In the genomic region with DNA sequence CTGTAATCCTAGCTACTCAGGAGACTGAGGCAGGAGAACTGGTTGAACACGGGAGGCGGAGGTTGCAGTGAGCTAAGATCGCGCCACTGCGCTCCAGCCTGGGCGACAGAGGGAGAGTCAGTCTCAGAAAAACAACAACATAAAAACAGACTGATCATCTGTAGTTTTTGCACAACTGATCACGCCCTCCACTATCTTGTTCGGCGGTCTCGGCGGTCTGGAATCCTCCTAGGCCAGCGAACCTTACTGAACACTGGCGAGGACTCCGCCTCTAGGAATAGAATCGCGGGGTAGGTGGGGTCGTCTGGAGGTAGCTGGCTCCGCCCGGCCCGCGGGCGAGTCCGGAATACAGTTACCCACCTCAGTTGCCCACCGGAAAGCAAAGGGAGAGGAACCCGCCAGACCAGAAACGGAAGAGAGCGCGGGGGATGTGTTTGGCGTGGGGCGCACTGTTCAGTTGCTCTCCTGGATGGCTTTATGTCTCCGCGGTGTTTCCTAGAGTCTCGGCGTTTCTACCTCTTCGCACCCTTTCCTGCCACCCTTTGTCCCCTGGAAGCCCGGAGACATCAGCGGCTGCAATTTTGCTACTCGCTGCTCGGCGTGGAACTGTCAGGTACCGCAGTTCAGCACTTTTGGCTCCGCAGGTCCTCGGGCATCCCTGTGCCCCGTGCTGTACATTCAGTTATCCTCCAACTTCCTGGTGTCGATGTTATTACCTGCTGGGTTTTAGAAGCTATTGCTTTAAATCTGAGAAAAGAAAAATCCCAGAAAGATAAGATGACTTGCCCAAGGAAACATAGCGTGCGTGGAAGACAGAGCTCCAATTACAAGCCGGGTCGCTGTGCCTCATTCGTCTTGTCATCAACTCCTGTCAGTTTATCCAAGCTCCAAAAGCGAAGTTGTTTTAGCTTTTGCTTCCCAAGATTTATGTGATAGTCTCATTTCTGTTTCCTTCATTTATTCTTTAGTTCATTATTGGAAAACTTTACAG, we compare ENCODE assay signal across 8 cellular contexts. TPM values are rescaled to one million over a fixed set of nuclear protein-coding genes. Genes with fewer than 3 reads are reported as not detected.
DNase-seq lines count a peak whose midpoint lies in the region; ATAC-seq and TF ChIP-seq lines count a peak whose summit lies in the region.

No MANE protein-coding gene starts in this region.

- peaks cover 20 to 55% (median 38%) of the 10 kb centered on the region in 4 donors for H3K4me1 Mint-ChIP-seq in CD4-positive, alpha-beta memory T cell

- peak; percentile 97 for ATAC-seq in GM19452 (IDR thresholded peaks at IDR 0.05; ENCODE audit: unreplicated experiment)
- ATAC-seq in HG03571 (IDR thresholded peaks at IDR 0.05; ENCODE audit: unreplicated experiment) = peak; percentile 96
- peak; percentile 99 for ATAC-seq in lower lobe of right lung

- peaks cover 0 to 2% (median 0%) of the 10 kb centered on the region in 8 donors for H3K9me3 Mint-ChIP-seq in CD4-positive, alpha-beta memory T cell

- CTCF ChIA-PET in CD4-positive, alpha-beta memory T cell (lab: Charles Lee; ENCODE audit: partially characterized antibody) = interaction anchor here (0.6 to 3.4 kb wide), 7 partner anchors 9 to 796 kb away, joined by 3 to 54 read pairs (median 8); a partner anchor contains a TSS

- H3K9me3 ChIP-seq in CD4-positive, alpha-beta memory T cell (ENCODE audit: control insufficient read depth in 1 of 2, low read length in 2 of 2) = no peaks in the 10 kb centered on the region
- H3K9me3 ChIP-seq in duodenal mucosa (ENCODE audit: control insufficient read depth in 1 of 2, low read length in 2 of 2) (no peaks in the 10 kb centered on the region), lower lobe of right lung (no peaks in the 10 kb centered on the region)

- peak; percentile 82 to 86 (median 84) for DNase-seq in CD4-positive, alpha-beta memory T cell
- DNase-seq in NCI-H774 (lab: John Stamatoyannopoulos, UW) = peak; percentile 56
- peak; percentile 86 to 90 for DNase-seq in activated CD4-positive, alpha-beta T cell treated with anti-CD3 and anti-CD28 coated beads, Interleukin-2, amount 50 U/mL, for 48 hours
- DNase-seq in lower lobe of right lung = peak; percentile 83
- DNase-seq in stimulated activated CD4-positive, alpha-beta T cell treated with anti-CD3 and anti-CD28 coated beads, TNF-alpha, amount 100 ng/mL, for 1 hour (ENCODE audit: low read depth in 3 of 3, low spot score in 1 of 3) = peak; percentile 46 to 74 (median 61)

- no peaks in the 10 kb centered on the region for H3K27me3 ChIP-seq in CD4-positive, alpha-beta memory T cell (ENCODE audit: insufficient read depth, low read length)
- no peaks in the 10 kb centered on the region for H3K27me3 ChIP-seq in duodenal mucosa (ENCODE audit: control insufficient read depth in 1 of 2, insufficient read depth in 2 of 2, low read length in 2 of 2)
- H3K27me3 ChIP-seq in lower lobe of right lung (ENCODE audit: low read depth) = no peaks in the 10 kb centered on the region

- peak overlapping the region; percentile 98 to 99 (median 99) for H3K4me3 Mint-ChIP-seq in CD4-positive, alpha-beta memory T cell

- H3K4me1 ChIP-seq in CD4-positive, alpha-beta memory T cell (ENCODE audit: insufficient read depth, low read length) = peaks cover 30% of the 10 kb centered on the region
- H3K4me1 ChIP-seq in duodenal mucosa (ENCODE audit: control insufficient read depth in 1 of 2, insufficient read depth in 2 of 2, low read length in 2 of 2) = peaks cover 0 to 3% of the 10 kb centered on the region in 2 donors
- H3K4me1 ChIP-seq in lower lobe of right lung = peaks cover 8% of the 10 kb centered on the region

- POLR2A ChIA-PET in CD4-positive, alpha-beta memory T cell (lab: Charles Lee; ENCODE audit: partially characterized antibody) = interaction anchor here (0.6 to 2.9 kb wide), 11 partner anchors 8 to 1165 kb away, joined by 3 to 158 read pairs (median 5); a partner anchor contains a TSS

- no peak for TF ChIP-seq CTCF in lower lobe of right lung (IDR thresholded peaks at IDR 0.05)

- H3K36me3 Mint-ChIP-seq in CD4-positive, alpha-beta memory T cell = peaks cover 0 to 27% of the 10 kb centered on the region in 2 donors

- H3K36me3 ChIP-seq in CD4-positive, alpha-beta memory T cell (ENCODE audit: insufficient read depth, low read length) = no peaks in the 10 kb centered on the region
- H3K36me3 ChIP-seq in duodenal mucosa (ENCODE audit: control insufficient read depth in 1 of 2, insufficient read depth in 2 of 2, low read length in 2 of 2) = no peaks in the 10 kb centered on the region
- H3K36me3 ChIP-seq in lower lobe of right lung = no peaks in the 10 kb centered on the region

- no peaks in the 10 kb centered on the region for H3K27me3 Mint-ChIP-seq in CD4-positive, alpha-beta memory T cell

- peak overlapping the region; percentile 86 to 98 (median 97) for H3K27ac Mint-ChIP-seq in CD4-positive, alpha-beta memory T cell

- peak overlapping the region; percentile 58 for H3K27ac ChIP-seq in CD4-positive, alpha-beta memory T cell (ENCODE audit: low read depth, low read length)
- peak overlapping the region; percentile 39 for H3K27ac ChIP-seq in duodenal mucosa (ENCODE audit: low read depth, low read length)
- peak overlapping the region; percentile 89 for H3K27ac ChIP-seq in lower lobe of right lung

- intact Hi-C loops in CD4-positive, alpha-beta memory T cell (cut with micrococcal nuclease) = loop anchor here (1.0 to 10.0 kb wide), 4 partner anchors 35 to 423 kb away; a partner anchor contains a TSS
- intact Hi-C loops in lower lobe of right lung (cut with DNase I) = no loop called here

- peak overlapping the region; percentile 57 to 67 for H3K4me3 ChIP-seq in CD4-positive, alpha-beta memory T cell (ENCODE audit: low read length in 2 of 2)
- H3K4me3 ChIP-seq in duodenal mucosa (ENCODE audit: low read depth in 1 of 2, low read length in 2 of 2) = peak overlapping the region; percentile 94 to 97
- peak overlapping the region; percentile 69 for H3K4me3 ChIP-seq in lower lobe of right lung

- H3K9ac ChIP-seq in duodenal mucosa (ENCODE audit: low read depth in 1 of 2, low read length in 2 of 2) = peak overlapping the region; percentile 71 to 81

RNA-seq across cellular contexts. Expression of a gene that starts 24.9 kb away (rescaled TPM):
- total RNA-seq in CD4-positive, alpha-beta memory T cell = 10 to 100 TPM; 19.5 to 19.8 TPM
- 10 to 100 TPM in 1 of 2 donors, 1 to 10 TPM in 1; 3.8 to 10.0 TPM for polyA plus RNA-seq in CD4-positive, alpha-beta memory T cell
- total RNA-seq in lower lobe of right lung = 5.7 TPM

RNA-seq across cellular contexts. Expression of a gene that starts 35.3 kb away (rescaled TPM):
- total RNA-seq in CD4-positive, alpha-beta memory T cell = 10 to 100 TPM; 40.4 to 42.5 TPM
- polyA plus RNA-seq in CD4-positive, alpha-beta memory T cell = 10 to 100 TPM; 47.6 to 51.0 TPM
- 42.3 TPM for total RNA-seq in lower lobe of right lung

Comparison
In these comparisons a context has a peak if more than half of its experiments do, and no peak if none do; other contexts are left out.
1. Peak in every context shown above with its lines: DNase-seq, ATAC-seq, H3K4me3 ChIP-seq and H3K27ac ChIP-seq.
2. H3K27ac ChIP-seq: peak in every context shown above with its lines; median percentile 89 in lower lobe of right lung; 58 in CD4-positive, alpha-beta memory T cell; 39 in duodenal mucosa.